16 cellular contexts compared by ENCODE assay signal in the genomic region with DNA sequence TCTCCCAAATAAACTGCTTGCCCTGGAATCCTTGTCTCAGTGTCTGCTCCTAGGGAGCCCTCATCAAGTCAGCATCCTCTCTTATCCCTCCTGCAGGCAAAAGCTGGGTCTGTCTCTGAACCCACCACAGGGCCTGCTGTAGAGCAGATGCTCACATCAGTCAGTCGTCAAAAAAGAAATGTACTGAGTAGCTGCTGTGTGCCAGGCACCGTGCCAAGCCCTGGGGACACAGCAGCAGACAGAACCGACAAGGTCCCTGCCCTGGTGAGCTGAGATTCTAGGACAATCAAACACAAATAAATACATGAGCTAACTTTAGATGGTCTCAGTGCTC.
DNase-seq lines count a peak whose midpoint lies in the region; ATAC-seq, FAIRE-seq and TF ChIP-seq lines count a peak whose summit lies in the region.
"Had no signal": no experiment of that assay in that cellular context is flagged by ENCODE, and none has a peak within 500 bp of the region (broad histone marks: within the 10 kb centered on the region; RNA-seq: fewer than 3 reads in every experiment).

No MANE protein-coding gene starts in this region.

- no peak for TF ChIP-seq POLR2A in A549 (IDR thresholded peaks at IDR 0.05; ENCODE audit: low read length)

- intact Hi-C loops in Right ventricle myocardium inferior (cut with DNase I): no loop called here

- H3K36me3 Mint-ChIP-seq in activated T-cell treated with anti-CD3 and anti-CD28 coated beads, Interleukin-2, amount 50 U/mL, for 4 hours (ENCODE audit: insufficient read depth): no peaks in the 10 kb centered on the region
- H3K36me3 Mint-ChIP-seq: activated naive CD8-positive, alpha-beta T cell; CD4-positive, alpha-beta memory T cell had no signal

- ATAC-seq in A549: no peak
- peak; percentile 20 for ATAC-seq in left lobe of liver
- no peak for ATAC-seq in activated T-cell treated with anti-CD3 and anti-CD28 coated beads, Interleukin-2, amount 50 U/mL, for 4 hours
- no peak for ATAC-seq in Right ventricle myocardium inferior
- ATAC-seq: activated CD4-positive, CD25-positive, alpha-beta regulatory T cell treated with anti-CD3 and anti-CD28 coated beads, Interleukin-2, amount 50 U/mL, for 24 hours had no signal

- no peaks in the 10 kb centered on the region for H3K27me3 ChIP-seq in Karpas-422 (ENCODE audit: low read length)

- H3K4me3 ChIP-seq in A549: no peak overlapping the region
- H3K4me3 ChIP-seq in HEK293 (ENCODE audit: low read depth, low read length): no peak overlapping the region
- no peak overlapping the region for H3K4me3 ChIP-seq in Karpas-422 (ENCODE audit: low read length)
- H3K4me3 ChIP-seq: coronary artery had no signal

- H3K4me1 Mint-ChIP-seq in activated T-cell treated with anti-CD3 and anti-CD28 coated beads, Interleukin-2, amount 50 U/mL, for 4 hours (ENCODE audit: low read depth): no peaks in the 10 kb centered on the region
- H3K4me1 Mint-ChIP-seq: CD4-positive, alpha-beta memory T cell had no signal

- no peak for FAIRE-seq in A549 (lab: Jason Lieb, UNC)

- H3K4me1 ChIP-seq in A549: peaks cover 28% of the 10 kb centered on the region
- no peaks in the 10 kb centered on the region for H3K4me1 ChIP-seq in HEK293 (ENCODE audit: control insufficient read depth, insufficient read depth, low read length)
- H3K4me1 ChIP-seq in Karpas-422 (ENCODE audit: low read length): no peaks in the 10 kb centered on the region

- WGBS in A549 (ENCODE audit: missing lambda C conversion rate): 56% methylated on average over 3 of the region's 3 CpGs

- H3K27me3 Mint-ChIP-seq in activated T-cell treated with anti-CD3 and anti-CD28 coated beads, Interleukin-2, amount 50 U/mL, for 4 hours (ENCODE audit: low read depth): peaks cover 2% of the 10 kb centered on the region

- H3K9me3 Mint-ChIP-seq in activated T-cell treated with anti-CD3 and anti-CD28 coated beads, Interleukin-2, amount 50 U/mL, for 4 hours: no peaks in the 10 kb centered on the region
- H3K9me3 Mint-ChIP-seq: activated T-helper 1 cell treated with anti-CD3 and anti-CD28 coated beads, Interleukin-12 subunit alpha, Interleukin-12 subunit beta, Interleukin-2, Interleukin-4 antibody, amounts not matched to agents 30 ng/mL and 10 ng/mL and 1 ng/mL, durations not matched to agents 14 hours and 24 hours and 36 hours had no signal

- no peak for DNase-seq in A549 (ENCODE audit: low read depth in 1 of 2, low spot score in 1 of 2)
- peak; percentile 12 for DNase-seq in RPMI8226
- DNase-seq in left lobe of liver (ENCODE audit: low spot score): no peak
- DNase-seq in Karpas-422: no peak
- no peak for DNase-seq in activated T-cell treated with anti-CD3 and anti-CD28 coated beads, Interleukin-2, amount 50 U/mL, for 4 hours
- no peak for DNase-seq in Right ventricle myocardium inferior (ENCODE audit: missing footprints)
- DNase-seq: CD4-positive, alpha-beta memory T cell; NCI-H1048; NCI-H2227 treated with DMSO at 0.1 percent for 48 hours; occipital lobe had no signal

- no peak for TF ChIP-seq RAD21 in A549 (conservative IDR thresholded peaks at IDR 0.05 in 1 of 2, IDR thresholded peaks at IDR 0.05 in 1 of 2)

- TF ChIP-seq CTCF in A549 (IDR thresholded peaks at IDR 0.05) (no peak), HEK293 (tag by site-specific recombination; IDR thresholded peaks at IDR 0.05) (no peak)

- H3K4me2 ChIP-seq in A549 (no peak overlapping the region), Karpas-422 (ENCODE audit: low read depth, low read length, poor library complexity, severe bottlenecking) (no peak overlapping the region)
- H3K4me2 ChIP-seq: KMS-11 had no signal

- no peak overlapping the region for H3K4me3 Mint-ChIP-seq in activated T-cell treated with anti-CD3 and anti-CD28 coated beads, Interleukin-2, amount 50 U/mL, for 4 hours
- H3K4me3 Mint-ChIP-seq: activated naive CD8-positive, alpha-beta T cell; activated T-helper 1 cell treated with anti-CD3 and anti-CD28 coated beads, Interleukin-12 subunit alpha, Interleukin-12 subunit beta, Interleukin-2, Interleukin-4 antibody, amounts not matched to agents 30 ng/mL and 10 ng/mL and 1 ng/mL, durations not matched to agents 14 hours and 24 hours and 36 hours; CD4-positive, alpha-beta memory T cell had no signal

- H3K36me3 ChIP-seq in HEK293 (ENCODE audit: control insufficient read depth in 2 of 2, insufficient read depth in 1 of 2, low read length in 2 of 2) (no peaks in the 10 kb centered on the region), Karpas-422 (ENCODE audit: insufficient read depth, low read length) (no peaks in the 10 kb centered on the region)

- H3K9ac ChIP-seq in Karpas-422 (ENCODE audit: low read length): no peak overlapping the region
- H3K9ac ChIP-seq: KMS-11 had no signal

- H3K79me2 ChIP-seq in Karpas-422 (ENCODE audit: low read length): no peaks in the 10 kb centered on the region

- CTCF ChIA-PET in A549 (lab: Yijun Ruan, JAX): interaction anchor here (0.8 to 1.0 kb wide), 2 partner anchors 30 to 187 kb away, joined by 3 read pairs; no protein-coding TSS in a partner anchor
- CTCF ChIA-PET in HEK293 (lab: Yijun Ruan, JAX): no interaction called here

- no peak overlapping the region for H2AFZ ChIP-seq in Karpas-422 (ENCODE audit: low read length)

- POLR2A ChIA-PET in A549 (lab: Yijun Ruan, JAX): no interaction called here
- POLR2A ChIA-PET in HEK293 (lab: Yijun Ruan, JAX): no interaction called here

- no peak for TF ChIP-seq EP300 in A549 (IDR thresholded peaks at IDR 0.05)

- peaks cover 3% of the 10 kb centered on the region; the same call in 1 of the 3 replicates for H3K9me3 ChIP-seq in A549
- no peaks in the 10 kb centered on the region for H3K9me3 ChIP-seq in HEK293 (ENCODE audit: control insufficient read depth, insufficient read depth, low read depth, low read length)
- H3K9me3 ChIP-seq in Karpas-422 (ENCODE audit: low read length): no peaks in the 10 kb centered on the region

- peak overlapping the region; percentile 10 to 55; a peak in 3 of 6 replicates for H3K27ac ChIP-seq in A549
- no peak overlapping the region for H3K27ac ChIP-seq in HEK293 (ENCODE audit: extremely low read depth, low read depth, low read length)
- H3K27ac ChIP-seq in Karpas-422 (ENCODE audit: low read length): no peak overlapping the region
- H3K27ac ChIP-seq: coronary artery, KMS-11 had no signal

- H4K20me1 ChIP-seq in Karpas-422 (ENCODE audit: insufficient read depth, low read depth, low read length): no peaks in the 10 kb centered on the region

- H3K9me2 ChIP-seq in Karpas-422 (replicated peaks; ENCODE audit: insufficient read depth, low read length): no peaks in the 10 kb centered on the region

TF ChIP-seq in A549, 52 proteins besides CTCF, POLR2A, EP300 and RAD21 (continues in another document):
- TF ChIP-seq CHD2 (IDR thresholded peaks at IDR 0.05; ENCODE audit: low read length, partially characterized antibody) (no peak), HDAC2 (IDR thresholded peaks at IDR 0.05) (no peak), JUN (IDR thresholded peaks at IDR 0.05) (no peak), ZFP36 (IDR thresholded peaks at IDR 0.05; ENCODE audit: borderline replicate concordance, partially characterized antibody) (no peak), KDM5A (IDR thresholded peaks at IDR 0.05) (no peak), JUNB (IDR thresholded peaks at IDR 0.05) (no peak), HOXB13 (CRISPR knock-in tag; IDR thresholded peaks at IDR 0.05; ENCODE audit: low read depth) (no peak), FOSB (CRISPR knock-in tag; IDR thresholded peaks at IDR 0.05) (no peak)
- TF ChIP-seq, protein P1, sequence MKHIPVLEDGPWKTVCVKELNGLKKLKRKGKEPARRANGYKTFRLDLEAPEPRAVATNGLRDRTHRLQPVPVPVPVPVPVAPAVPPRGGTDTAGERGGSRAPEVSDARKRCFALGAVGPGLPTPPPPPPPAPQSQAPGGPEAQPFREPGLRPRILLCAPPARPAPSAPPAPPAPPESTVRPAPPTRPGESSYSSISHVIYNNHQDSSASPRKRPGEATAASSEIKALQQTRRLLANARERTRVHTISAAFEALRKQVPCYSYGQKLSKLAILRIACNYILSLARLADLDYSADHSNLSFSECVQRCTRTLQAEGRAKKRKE (CRISPR knock-in tag; IDR thresholded peaks at IDR 0.05; ENCODE audit: low read depth): no peak

TF ChIP-seq in HEK293, 187 proteins besides CTCF, POLR2A, EP300 and RAD21:
- TF ChIP-seq ZIC2 (tag by site-specific recombination; IDR thresholded peaks at IDR 0.05): peak; percentile 58
- TF ChIP-seq, protein P2, sequence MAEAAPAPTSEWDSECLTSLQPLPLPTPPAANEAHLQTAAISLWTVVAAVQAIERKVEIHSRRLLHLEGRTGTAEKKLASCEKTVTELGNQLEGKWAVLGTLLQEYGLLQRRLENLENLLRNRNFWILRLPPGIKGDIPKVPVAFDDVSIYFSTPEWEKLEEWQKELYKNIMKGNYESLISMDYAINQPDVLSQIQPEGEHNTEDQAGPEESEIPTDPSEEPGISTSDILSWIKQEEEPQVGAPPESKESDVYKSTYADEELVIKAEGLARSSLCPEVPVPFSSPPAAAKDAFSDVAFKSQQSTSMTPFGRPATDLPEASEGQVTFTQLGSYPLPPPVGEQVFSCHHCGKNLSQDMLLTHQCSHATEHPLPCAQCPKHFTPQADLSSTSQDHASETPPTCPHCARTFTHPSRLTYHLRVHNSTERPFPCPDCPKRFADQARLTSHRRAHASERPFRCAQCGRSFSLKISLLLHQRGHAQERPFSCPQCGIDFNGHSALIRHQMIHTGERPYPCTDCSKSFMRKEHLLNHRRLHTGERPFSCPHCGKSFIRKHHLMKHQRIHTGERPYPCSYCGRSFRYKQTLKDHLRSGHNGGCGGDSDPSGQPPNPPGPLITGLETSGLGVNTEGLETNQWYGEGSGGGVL (tag by site-specific recombination; IDR thresholded peaks at IDR 0.05): no peak

Comparison
In these comparisons a context has a peak if more than half of its experiments do, and no peak if none do; other contexts are left out.
1. H3K27ac ChIP-seq: peak in A549 (2 of 2); none in HEK293 (single experiment) and Karpas-422 (single experiment).